ENCODE assay signal across 5 cellular contexts in the genomic region with DNA sequence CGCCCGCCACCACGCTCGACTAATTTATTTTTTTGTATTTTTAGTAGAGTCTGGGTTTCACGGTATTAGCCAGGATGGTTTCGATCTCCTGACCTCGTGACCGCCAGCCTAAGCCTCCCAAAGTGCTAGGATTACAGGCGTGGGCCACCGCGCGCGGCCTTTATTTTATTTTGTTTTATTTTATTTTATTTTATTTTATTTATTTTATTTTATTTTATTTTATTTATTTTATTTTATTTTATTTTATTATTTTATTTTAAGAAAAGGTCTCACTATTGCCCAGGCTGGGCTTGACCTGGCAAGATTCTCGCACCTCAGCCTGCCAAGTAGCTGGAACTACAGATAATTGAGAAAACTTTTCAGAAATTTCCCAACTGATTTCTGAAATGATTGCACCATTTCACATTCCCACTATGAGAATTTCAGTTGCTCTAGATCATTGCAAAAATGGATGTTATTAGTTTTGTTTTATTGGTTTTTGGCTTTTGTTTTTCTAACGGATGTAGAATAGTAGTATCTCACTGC.
"Had no signal": no experiment of that assay in that cellular context is flagged by ENCODE, and none has a peak within 500 bp of the region (broad histone marks: within the 10 kb centered on the region; RNA-seq: fewer than 3 reads in every experiment).

No MANE protein-coding gene starts in this region.

- H3K4me3 ChIP-seq: GM23338, K562 had no signal

- H3K4me2 ChIP-seq: GM23338 had no signal

- DNase-seq: H9, HCEC 1CT, IMR-90 had no signal

- ATAC-seq: GM23338, K562 had no signal

- H3K4me1 Mint-ChIP-seq: GM23338, H9 had no signal

- H3K27ac Mint-ChIP-seq: GM23338 had no signal

- H3K4me3 Mint-ChIP-seq: GM23338, H9 had no signal

- H3K9me3 Mint-ChIP-seq: GM23338, H9 had no signal

- H2AFZ ChIP-seq: GM23338 had no signal
